ENCODE assay signal across 23 cellular contexts in genomic region chr13:51412431-51412830, GRCh38.
"Had no signal": no experiment of that assay in that cellular context is flagged by ENCODE, and none has a peak within 500 bp of the region (broad histone marks: within the 10 kb centered on the region; RNA-seq: fewer than 3 reads in every experiment).

No MANE protein-coding gene starts in this region.

- H3K27ac Mint-ChIP-seq: activated CD4-positive, alpha-beta T cell treated with anti-CD3 and anti-CD28 coated beads, Interleukin-2, amount 10 ng/mL, durations not matched to agents 7 days and 5 days; activated CD8-positive, alpha-beta T cell treated with anti-CD3 and anti-CD28 coated beads, Interleukin-2, amount 10 ng/mL, durations not matched to agents 7 days and 5 days; activated naive CD8-positive, alpha-beta T cell treated with anti-CD3 and anti-CD28 coated beads, Interleukin-2, amount 50 U/mL, for 24 hours; activated T-helper 1 cell treated with anti-CD3 and anti-CD28 coated beads, Interleukin-12 subunit alpha, Interleukin-12 subunit beta, Interleukin-2, Interleukin-4 antibody, amounts not matched to agents 30 ng/mL and 10 ng/mL and 1 ng/mL, durations not matched to agents 14 hours and 24 hours and 36 hours; dendritic cell treated with granulocyte-macrophage colony-stimulating factor and Interleukin-4, amounts not matched to agents 40 ng/mL and 50 ng/mL, for 4 days; mesothelial cell of epicardium; nephron had no signal

- H3K4me1 ChIP-seq: foreskin keratinocyte, lower lobe of right lung had no signal

- H3K4me3 Mint-ChIP-seq: activated CD4-positive, alpha-beta T cell treated with anti-CD3 and anti-CD28 coated beads, Interleukin-2, amount 10 ng/mL, durations not matched to agents 7 days and 5 days; activated CD8-positive, alpha-beta T cell treated with anti-CD3 and anti-CD28 coated beads, Interleukin-2, amount 10 ng/mL, durations not matched to agents 7 days and 5 days; activated naive CD8-positive, alpha-beta T cell treated with anti-CD3 and anti-CD28 coated beads, Interleukin-2, amount 50 U/mL, for 24 hours; activated T-helper 1 cell treated with anti-CD3 and anti-CD28 coated beads, Interleukin-12 subunit alpha, Interleukin-12 subunit beta, Interleukin-2, Interleukin-4 antibody, amounts not matched to agents 30 ng/mL and 10 ng/mL and 1 ng/mL, durations not matched to agents 14 hours and 24 hours and 36 hours; dendritic cell treated with granulocyte-macrophage colony-stimulating factor and Interleukin-4, amounts not matched to agents 40 ng/mL and 50 ng/mL, for 4 days; mesothelial cell of epicardium; nephron; stimulated activated naive CD8-positive, alpha-beta T cell treated with anti-CD3 and anti-CD28 coated beads, Interleukin-15, amount 100 ng/mL, for 72 hours had no signal

- H3K36me3 ChIP-seq: cardiac muscle cell had no signal

- H3K4me3 ChIP-seq: body of pancreas, cardiac muscle cell, lower lobe of right lung, right lobe of liver, skin epidermis, tibial nerve had no signal

- H3K27me3 ChIP-seq: body of pancreas, cardiac muscle cell, foreskin keratinocyte, right lobe of liver, tibial nerve had no signal

- DNase-seq: activated CD4-positive, alpha-beta T cell treated with anti-CD3 and anti-CD28 coated beads, Interleukin-2, amount 10 ng/mL, durations not matched to agents 7 days and 5 days; activated CD4-positive, CD25-positive, alpha-beta regulatory T cell treated with anti-CD3 and anti-CD28 coated beads, Interleukin-2, amount 50 U/mL, for 72 hours; activated CD8-positive, alpha-beta T cell treated with anti-CD3 and anti-CD28 coated beads, Interleukin-2, amount 10 ng/mL, durations not matched to agents 7 days and 5 days; activated gamma-delta T cell; activated naive CD4-positive, alpha-beta T cell treated with anti-CD3 and anti-CD28 coated beads, Interleukin-2, amount 50 U/mL, for 16 hours; activated naive CD8-positive, alpha-beta T cell treated with anti-CD3 and anti-CD28 coated beads, Interleukin-2, amount 50 U/mL, for 24 hours; body of pancreas; effector CD4-positive, alpha-beta T cell; erythroblast; foreskin keratinocyte; lower lobe of right lung; nucleus accumbens; right lobe of liver; stimulated activated CD4-positive, alpha-beta T cell treated with anti-CD3 and anti-CD28 coated beads, Interleukin-1b, Interleukin-23, amount 100 ng/mL, for 48 hours; stimulated activated naive CD8-positive, alpha-beta T cell treated with anti-CD3 and anti-CD28 coated beads, Interleukin-15, amount 100 ng/mL, for 72 hours; T-helper 2 cell had no signal

- H3K4me1 Mint-ChIP-seq: mesothelial cell of epicardium, nephron had no signal

- H3K27me3 Mint-ChIP-seq: activated CD4-positive, alpha-beta T cell treated with anti-CD3 and anti-CD28 coated beads, Interleukin-2, amount 10 ng/mL, durations not matched to agents 7 days and 5 days; activated naive CD8-positive, alpha-beta T cell treated with anti-CD3 and anti-CD28 coated beads, Interleukin-2, amount 50 U/mL, for 24 hours; dendritic cell treated with granulocyte-macrophage colony-stimulating factor and Interleukin-4, amounts not matched to agents 40 ng/mL and 50 ng/mL, for 4 days; stimulated activated naive CD8-positive, alpha-beta T cell treated with anti-CD3 and anti-CD28 coated beads, Interleukin-15, amount 100 ng/mL, for 72 hours had no signal

- H3K27ac ChIP-seq: body of pancreas, cardiac muscle cell, foreskin keratinocyte, lower lobe of right lung, right lobe of liver, skin epidermis, tibial nerve had no signal

- H3K9me3 ChIP-seq: body of pancreas, right lobe of liver had no signal
